In the genomic region with DNA sequence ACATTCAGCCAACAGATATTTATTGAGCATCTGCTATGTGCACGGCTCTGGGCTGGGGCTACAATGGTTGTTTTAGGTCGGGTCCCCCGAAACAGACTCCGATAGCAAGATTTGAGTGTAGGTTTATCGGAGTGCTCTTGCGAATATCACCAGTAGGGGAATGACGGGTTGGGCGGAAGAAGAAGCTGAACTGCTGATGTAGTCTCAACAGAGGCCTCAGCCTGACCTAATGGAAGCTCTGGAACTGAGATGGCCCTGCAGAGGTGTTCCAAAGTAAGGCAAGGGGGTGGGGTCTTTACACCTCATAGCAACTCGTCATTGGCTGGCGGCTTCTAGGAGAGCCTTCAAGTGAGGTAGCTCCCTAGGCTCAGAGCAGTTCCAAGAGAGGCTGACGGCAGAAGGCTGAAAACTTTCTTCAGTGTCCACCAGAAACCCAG, we compare ENCODE assay signal across 11 cellular contexts. TPM values are rescaled to one million over a fixed set of nuclear protein-coding genes. Genes with fewer than 3 reads are reported as not detected.
DNase-seq lines count a peak whose midpoint lies in the region; ATAC-seq, FAIRE-seq and TF ChIP-seq lines count a peak whose summit lies in the region.
"Had no signal": no experiment of that assay in that cellular context is flagged by ENCODE, and none has a peak within 500 bp of the region (broad histone marks: within the 10 kb centered on the region; RNA-seq: fewer than 3 reads in every experiment).

No MANE protein-coding gene starts in this region.

- peak overlapping the region in 10 of 11 experiments; percentile 55 to 80 (median 68); a peak in 11 of 22 replicates for H3K4me2 ChIP-seq in BLaER1 treated with 17β-estradiol and CSF1 and Interleukin-3, amounts not matched to agents 10 nM and 100 nM
- H3K4me2 ChIP-seq in HCT116 (ENCODE audit: low read length), result peak overlapping the region; percentile 91
- peak overlapping the region; percentile 76 for H3K4me2 ChIP-seq in K562 (ENCODE audit: insufficient read depth, low read length)

- POLR2A ChIA-PET in HCT116 (lab: Charles Lee), result interaction anchor here (1.1 kb wide), 1 partner anchor 52 kb away, joined by 6 read pairs; the partner anchor contains the start of gene SRSF6
- POLR2A ChIA-PET in K562 (lab: Yijun Ruan, JAX), result interaction anchor here (0.6 to 1.5 kb wide), 5 partner anchors 9 to 159 kb away, joined by 3 to 11 read pairs (median 5); no protein-coding TSS in a partner anchor

- TF ChIP-seq CTCF in HCT116 (IDR thresholded peaks at IDR 0.05 in 2 of 3, conservative IDR thresholded peaks at IDR 0.05 in 1 of 3; ENCODE audit: borderline replicate concordance in 1 of 3, insufficient read depth in 1 of 3, low read depth in 2 of 3, low read length in 2 of 3) (peak in 2 of 3 experiments; percentile 15 to 28; a peak in 2 of 6 replicates), K562 (IDR thresholded peaks at IDR 0.05 in 2 of 3, conservative IDR thresholded peaks at IDR 0.05 in 1 of 3; ENCODE audit: insufficient read depth in 2 of 3, low read depth in 1 of 3, low read length in 3 of 3) (peak; percentile 14 to 36 (median 25); a peak in 3 of 6 replicates), coronary artery (IDR thresholded peaks at IDR 0.05) (no peak)

- intact Hi-C loops in HCT116 (cut with micrococcal nuclease) (no loop called here), K562 (cut with micrococcal nuclease) (no loop called here), posterior vena cava (cut with DNase I) (no loop called here)

- H3K4me3 ChIP-seq in BLaER1 treated with 17β-estradiol and CSF1 and Interleukin-3, amounts not matched to agents 10 nM and 100 nM, result peak overlapping the region in 7 of 10 experiments; percentile 45 to 63 (median 52); a peak in 7 of 20 replicates
- H3K4me3 ChIP-seq in HCT116 (replicated peaks in 1 of 2; ENCODE audit: low read depth in 1 of 2, low read length in 2 of 2), result peak overlapping the region; percentile 57 to 79
- H3K4me3 ChIP-seq in K562, result peak overlapping the region; percentile 65
- H3K4me3 ChIP-seq in mesodermal cell (ENCODE audit: extremely low read depth, insufficient read depth, low read length, poor library complexity, severe bottlenecking), result peak overlapping the region; percentile 56
- no peak overlapping the region for H3K4me3 ChIP-seq in coronary artery
- H3K4me3 ChIP-seq in HAP-1, result no peak overlapping the region

- RAD21 ChIA-PET in HCT116 (lab: Charles Lee; ENCODE audit: low non-redundant PET in 1 of 2, low total read pairs in 2 of 2, uncharacterized antibody in 2 of 2, unreplicated experiment in 2 of 2), result interaction anchor here in 1 of 2 experiments (0.6 kb wide), 1 partner anchor 198 kb away, joined by 4 read pairs; no protein-coding TSS in a partner anchor

- no peak for TF ChIP-seq EP300 in K562 (IDR thresholded peaks at IDR 0.05; ENCODE audit: low read length)

- ATAC-seq in HCT116 (peak; percentile 31), K562 (peak; percentile 58)

- H2AFZ ChIP-seq in HCT116 (ENCODE audit: low read depth, low read length, poor library complexity, severe bottlenecking) (no peak overlapping the region), K562 (ENCODE audit: low read depth, low read length) (peak overlapping the region; percentile 91)

- DNase-seq in HCT116 (ENCODE audit: low read depth, low spot score) (no peak), K562 (ENCODE audit: extremely low read depth in 1 of 4, low spot score in 3 of 4) (peak; percentile 51 to 58 (median 56)), coronary artery (ENCODE audit: low spot score) (no peak), posterior vena cava (ENCODE audit: low spot score) (no peak), HAP-1 (ENCODE audit: low spot score in 2 of 2) (no peak)
- DNase-seq in stimulated activated CD4-positive, alpha-beta T cell treated with anti-CD3 and anti-CD28 coated beads, Interleukin-15, amount 100 ng/mL, for 24 hours, result no peak
- DNase-seq: left ventricle myocardium superior had no signal

- H3K9me3 ChIP-seq in BLaER1 treated with 17β-estradiol and CSF1 and Interleukin-3, amounts not matched to agents 10 nM and 100 nM (replicated peaks in 1 of 11), result peaks cover 10 to 27% (median 17%) of the 10 kb centered on the region in 11 experiments; a peak in 19 of 22 replicates
- no peaks in the 10 kb centered on the region for H3K9me3 ChIP-seq in HCT116 (ENCODE audit: control insufficient read depth in 1 of 2, insufficient read depth in 1 of 2, low read depth in 1 of 2, low read length in 2 of 2)
- H3K9me3 ChIP-seq in K562 (replicated peaks; ENCODE audit: control insufficient read depth, insufficient read depth, low read depth, low read length), result no peaks in the 10 kb centered on the region
- no peaks in the 10 kb centered on the region for H3K9me3 ChIP-seq in mesodermal cell (ENCODE audit: control insufficient read depth, low read length)
- H3K9me3 ChIP-seq in HAP-1, result no peaks in the 10 kb centered on the region
- H3K9me3 ChIP-seq: transverse colon had no signal

- BruUV-seq in HCT116 (replicated peaks; lab: Mats Ljungman, UMichigan), result no TSS peak
- no TSS peak for BruUV-seq in K562 (replicated peaks; lab: Mats Ljungman, UMichigan)

- H3K27ac ChIP-seq in BLaER1 treated with 17β-estradiol and CSF1 and Interleukin-3, amounts not matched to agents 10 nM and 100 nM, result no peak overlapping the region
- peak overlapping the region; percentile 64 for H3K27ac ChIP-seq in HCT116 (ENCODE audit: low read depth, low read length)
- no peak overlapping the region for H3K27ac ChIP-seq in K562 (ENCODE audit: extremely low read depth, low read depth, low read length)
- no peak overlapping the region for H3K27ac ChIP-seq in mesodermal cell (ENCODE audit: low read depth, low read length, severe bottlenecking)
- no peak overlapping the region for H3K27ac ChIP-seq in coronary artery
- H3K27ac ChIP-seq: transverse colon had no signal

- WGBS in K562 (ENCODE audit: insufficient coverage, low coverage, missing lambda C conversion rate), result 39% methylated on average over 11 of the region's 11 CpGs
- WGBS in mesodermal cell (ENCODE audit: insufficient coverage in 2 of 2), 2 experiments, result 69 to 71% methylated on average over 9 to 11 of the region's 11 CpGs

- TF ChIP-seq POLR2A in HCT116 (IDR thresholded peaks at IDR 0.05; ENCODE audit: borderline replicate concordance, extremely low read depth, insufficient read depth, insufficient read length), result no peak
- no peak for TF ChIP-seq POLR2A in K562 (conservative IDR thresholded peaks at IDR 0.05)

- H4K20me1 ChIP-seq in BLaER1 treated with 17β-estradiol and CSF1 and Interleukin-3, amounts not matched to agents 10 nM and 100 nM, result no peaks in the 10 kb centered on the region
- H4K20me1 ChIP-seq in HCT116 (ENCODE audit: insufficient read depth), result no peaks in the 10 kb centered on the region
- H4K20me1 ChIP-seq in K562 (replicated peaks; ENCODE audit: control insufficient read depth, insufficient read depth, low read length), result no peaks in the 10 kb centered on the region; the same call in 1 of the 2 replicates

- in situ Hi-C loops in K562 (cut with MboI) (no loop called here), HAP-1 (cut with MboI; ENCODE audit: low sequenced_read_pairs) (no loop called here)

- H3K9ac ChIP-seq in BLaER1 treated with 17β-estradiol and CSF1 and Interleukin-3, amounts not matched to agents 10 nM and 100 nM, result no peak overlapping the region
- H3K9ac ChIP-seq in HCT116 (ENCODE audit: low read length), result peak overlapping the region; percentile 68; the same call in 1 of the 2 replicates
- H3K9ac ChIP-seq in K562 (ENCODE audit: insufficient read depth in 1 of 2, low read depth in 2 of 2, low read length in 2 of 2), result peak overlapping the region; percentile 48 to 84; a peak in 3 of 4 replicates

- H3K9me2 ChIP-seq in HCT116 (ENCODE audit: insufficient read depth), result no peaks in the 10 kb centered on the region

- H3K79me2 ChIP-seq in HCT116 (ENCODE audit: insufficient read depth, low read length) (no peaks in the 10 kb centered on the region), K562 (ENCODE audit: control insufficient read depth, insufficient read depth, low read length) (no peaks in the 10 kb centered on the region)

- CTCF ChIA-PET in HCT116 (lab: Charles Lee) (interaction anchor here (0.8 to 1.4 kb wide), 2 partner anchors 21 to 60 kb away, joined by 3 read pairs; no protein-coding TSS in a partner anchor), K562 (lab: Yijun Ruan, JAX; ENCODE audit: low intra/inter-chr PET ratio) (no interaction called here)

- no peaks in the 10 kb centered on the region for H3K36me3 ChIP-seq in BLaER1 treated with 17β-estradiol and CSF1 and Interleukin-3, amounts not matched to agents 10 nM and 100 nM
- no peaks in the 10 kb centered on the region for H3K36me3 ChIP-seq in HCT116 (ENCODE audit: control insufficient read depth in 1 of 2, insufficient read depth in 2 of 2, low read length in 2 of 2)
- H3K36me3 ChIP-seq in K562 (ENCODE audit: control insufficient read depth, insufficient read depth, low read length), result no peaks in the 10 kb centered on the region
- H3K36me3 ChIP-seq in mesodermal cell (ENCODE audit: control insufficient read depth, insufficient read depth, low read length), result no peaks in the 10 kb centered on the region
- no peaks in the 10 kb centered on the region for H3K36me3 ChIP-seq in HAP-1 (replicated peaks)
- H3K36me3 ChIP-seq: transverse colon had no signal

- no peaks in the 10 kb centered on the region for H3K9me1 ChIP-seq in K562 (ENCODE audit: control insufficient read depth, insufficient read depth, low read length)

- no peak for TF ChIP-seq RAD21 in HCT116 (IDR thresholded peaks at IDR 0.05; ENCODE audit: low read depth)
- no peak for TF ChIP-seq RAD21 in K562 (CRISPR knock-in tag; conservative IDR thresholded peaks at IDR 0.05 in 1 of 2, IDR thresholded peaks at IDR 0.05 in 1 of 2)

- peak; percentile 86 for FAIRE-seq in K562 (lab: Jason Lieb, UNC)
- FAIRE-seq: colon had no signal

- H3K4me1 ChIP-seq in BLaER1 treated with 17β-estradiol and CSF1 and Interleukin-3, amounts not matched to agents 10 nM and 100 nM, result peaks cover 0 to 16% (median 5%) of the 10 kb centered on the region in 10 experiments; a peak in 8 of 20 replicates
- H3K4me1 ChIP-seq in HCT116 (ENCODE audit: control insufficient read depth in 1 of 2, insufficient read depth in 2 of 2, low read length in 2 of 2) (peaks cover 12 to 23% of the 10 kb centered on the region in 2 experiments; a peak in 3 of 4 replicates), K562 (replicated peaks in 1 of 2; ENCODE audit: control insufficient read depth in 2 of 2, insufficient read depth in 2 of 2, low read length in 2 of 2) (peaks cover 3 to 22% of the 10 kb centered on the region in 2 experiments; a peak in 3 of 5 replicates), mesodermal cell (ENCODE audit: control insufficient read depth, insufficient read depth, low read length, poor library complexity, severe bottlenecking) (no peaks in the 10 kb centered on the region), HAP-1 (no peaks in the 10 kb centered on the region)

- H3K27me3 ChIP-seq in BLaER1 treated with 17β-estradiol and CSF1 and Interleukin-3, amounts not matched to agents 10 nM and 100 nM, result peaks cover 35 to 54% (median 46%) of the 10 kb centered on the region in 11 experiments
- no peaks in the 10 kb centered on the region for H3K27me3 ChIP-seq in HCT116 (ENCODE audit: insufficient read depth, low read length)
- H3K27me3 ChIP-seq in K562 (ENCODE audit: control insufficient read depth in 2 of 2, insufficient read depth in 2 of 2, low read length in 2 of 2), result peaks cover 12 to 29% of the 10 kb centered on the region in 2 experiments
- H3K27me3 ChIP-seq in HAP-1 (ENCODE audit: low read depth), result no peaks in the 10 kb centered on the region

RNA-seq across cellular contexts. Expression of gene L3MBTL1, which starts 1.1 kb away (rescaled TPM):
- total RNA-seq in HCT116 (2021; ENCODE audit: unreplicated experiment) (21.6 TPM), K562 (2014; rRNA removed) (5.5 and 6.2 TPM in 2 replicates), K562 (2014; rRNA removed; fragmentation: Illumina TruSeq; extraction: Trizol) (3.4 and 4.1 TPM in 2 replicates), K562 (2015; rRNA removed; fragmentation: Illumina TruSeq; extraction: Trizol) (3.2 and 3.4 TPM in 2 replicates), K562 (2021) (6.1 and 9.4 TPM in 2 replicates), posterior vena cava (1 to 10 TPM; 6.7 to 7.1 TPM)
- polyA plus RNA-seq in HCT116 (2012), result 5.6 and 7.1 TPM in 2 replicates
- 96.6 and 129 TPM in 2 replicates for total RNA-seq in K562 (2011; cell fraction: chromatin; rRNA removed; ENCODE audit: low replicate concordance)
- 68.4 and 71.2 TPM in 2 replicates for total RNA-seq in K562 (2011; cell fraction: nucleolus; rRNA removed)
- total RNA-seq in K562 (2011; cell fraction: nucleoplasm; rRNA removed), result 92.8 and 140 TPM in 2 replicates
- polyA plus RNA-seq in K562 (2011; rRNA removed) (10.0 and 18.3 TPM in 2 replicates), K562 (2014; fragmentation: Illumina TruSeq; extraction: Trizol) (4.1 and 4.4 TPM in 2 replicates), K562 (2014; fragmentation: Nextera tagmentation; extraction: Ambion mirVana) (1 to 10 TPM in 1 of 2 experiments, under 1 TPM in 1; 0.77 to 1.1 TPM), K562 (2014; rRNA removed) (7.7 and 7.9 TPM in 2 replicates)
- 4.0 and 5.7 TPM in 2 replicates for polyA plus RNA-seq in K562 (2011; cell fraction: cytosol; rRNA removed)
- polyA plus RNA-seq in K562 (2011; cell fraction: nucleus; rRNA removed), result 87.5 and 104 TPM in 2 replicates
- polyA plus RNA-seq in K562 (2012), result 4.0 and 8.9 TPM in 2 replicates
- polyA minus RNA-seq in K562 (2011; rRNA and poly(A)+ RNA removed), result 13.1 and 17.4 TPM in 2 replicates
- polyA minus RNA-seq in K562 (2011; cell fraction: cytosol; rRNA and poly(A)+ RNA removed), result 2.8 and 3.2 TPM in 2 replicates
- polyA minus RNA-seq in K562 (2011; cell fraction: nucleus; rRNA and poly(A)+ RNA removed), result 28.9 and 38.0 TPM in 2 replicates
- 10.2 TPM for polyA plus RNA-seq in mesodermal cell (2013, experiment 1 of 2)
- 7.9 TPM for polyA plus RNA-seq in mesodermal cell (2013, experiment 2 of 2)

RNA-seq across cellular contexts. Expression of gene SGK2, which starts 50.2 kb away (rescaled TPM):
- total RNA-seq in HCT116 (2021; ENCODE audit: unreplicated experiment), result 2.3 TPM
- polyA plus RNA-seq in HCT116 (2012), result 2.2 TPM in 2 replicates
- 4.3 and 4.4 TPM in 2 replicates for total RNA-seq in K562 (2011; cell fraction: chromatin; rRNA removed; ENCODE audit: low replicate concordance)
- total RNA-seq in K562 (2011; cell fraction: nucleolus; rRNA removed), result 0.83 and 2.8 TPM in 2 replicates
- 4.0 and 6.9 TPM in 2 replicates for total RNA-seq in K562 (2011; cell fraction: nucleoplasm; rRNA removed)
- total RNA-seq in K562 (2014; rRNA removed), result 0.14 and 0.16 TPM in 2 replicates
- total RNA-seq in K562 (2014; rRNA removed; fragmentation: Illumina TruSeq; extraction: Trizol), result 0.07 and 0.13 TPM in 2 replicates
- total RNA-seq in K562 (2015; rRNA removed; fragmentation: Illumina TruSeq; extraction: Trizol), result 0.11 and 0.15 TPM in 2 replicates
- 0.20 and 0.31 TPM in 2 replicates for total RNA-seq in K562 (2021)
- 0.24 and 0.88 TPM in 2 replicates for polyA plus RNA-seq in K562 (2011; rRNA removed)
- polyA plus RNA-seq in K562 (2011; cell fraction: cytosol; rRNA removed), result 0.07 and 0.09 TPM in 2 replicates
- polyA plus RNA-seq in K562 (2011; cell fraction: nucleus; rRNA removed), result 2.7 and 3.1 TPM in 2 replicates
- polyA plus RNA-seq in K562 (2012), result 0.10 and 0.62 TPM in 2 replicates
- polyA plus RNA-seq in K562 (2014; fragmentation: Illumina TruSeq; extraction: Trizol), result 0.15 TPM in 1 of 2 replicates, not detected in the other
- not detected for polyA plus RNA-seq in K562 (2014; fragmentation: Nextera tagmentation; extraction: Ambion mirVana)
- polyA plus RNA-seq in K562 (2014; rRNA removed), result 0.21 and 0.57 TPM in 2 replicates
- polyA minus RNA-seq in K562 (2011; rRNA and poly(A)+ RNA removed), result 0.53 and 1.7 TPM in 2 replicates
- not detected in 2 replicates for polyA minus RNA-seq in K562 (2011; cell fraction: cytosol; rRNA and poly(A)+ RNA removed)
- polyA minus RNA-seq in K562 (2011; cell fraction: nucleus; rRNA and poly(A)+ RNA removed), result 0.54 and 1.1 TPM in 2 replicates
- 1.8 TPM for polyA plus RNA-seq in mesodermal cell (2013, experiment 1 of 2)
- 1.5 TPM for polyA plus RNA-seq in mesodermal cell (2013, experiment 2 of 2)
- total RNA-seq in posterior vena cava, result 1 to 10 TPM in 1 of 2 donors, under 1 TPM in 1; 0.76 to 1.3 TPM

RNA-seq across cellular contexts. Expression of gene SRSF6, which starts 50.9 kb away (rescaled TPM):
- total RNA-seq in HCT116 (2021; ENCODE audit: unreplicated experiment), result 242 TPM
- 106 and 122 TPM in 2 replicates for polyA plus RNA-seq in HCT116 (2012)
- total RNA-seq in K562 (2011; cell fraction: chromatin; rRNA removed; ENCODE audit: low replicate concordance), result 123 and 206 TPM in 2 replicates
- total RNA-seq in K562 (2011; cell fraction: nucleolus; rRNA removed), result 65.5 and 74.5 TPM in 2 replicates
- 119 and 180 TPM in 2 replicates for total RNA-seq in K562 (2011; cell fraction: nucleoplasm; rRNA removed)
- total RNA-seq in K562 (2014; rRNA removed), result 52.4 and 55.6 TPM in 2 replicates
- total RNA-seq in K562 (2014; rRNA removed; fragmentation: Illumina TruSeq; extraction: Trizol), result 73.1 and 81.5 TPM in 2 replicates
- 78.8 and 80.4 TPM in 2 replicates for total RNA-seq in K562 (2015; rRNA removed; fragmentation: Illumina TruSeq; extraction: Trizol)
- total RNA-seq in K562 (2021), result 140 and 141 TPM in 2 replicates
- 86.1 and 138 TPM in 2 replicates for polyA plus RNA-seq in K562 (2011; rRNA removed)
- polyA plus RNA-seq in K562 (2011; cell fraction: cytosol; rRNA removed), result 37.4 and 44.4 TPM in 2 replicates
- 287 and 290 TPM in 2 replicates for polyA plus RNA-seq in K562 (2011; cell fraction: nucleus; rRNA removed)
- 89.0 and 99.0 TPM in 2 replicates for polyA plus RNA-seq in K562 (2012)
- 101 and 117 TPM in 2 replicates for polyA plus RNA-seq in K562 (2014; fragmentation: Illumina TruSeq; extraction: Trizol)
- 100 to 1,000 TPM; 148 to 165 TPM for polyA plus RNA-seq in K562 (2014; fragmentation: Nextera tagmentation; extraction: Ambion mirVana)
- 86.5 and 91.3 TPM in 2 replicates for polyA plus RNA-seq in K562 (2014; rRNA removed)
- 119 and 177 TPM in 2 replicates for polyA minus RNA-seq in K562 (2011; rRNA and poly(A)+ RNA removed)
- polyA minus RNA-seq in K562 (2011; cell fraction: cytosol; rRNA and poly(A)+ RNA removed), result 45.1 and 79.8 TPM in 2 replicates
- 56.4 and 90.7 TPM in 2 replicates for polyA minus RNA-seq in K562 (2011; cell fraction: nucleus; rRNA and poly(A)+ RNA removed)
- 75.5 TPM for polyA plus RNA-seq in mesodermal cell (2013, experiment 1 of 2)
- polyA plus RNA-seq in mesodermal cell (2013, experiment 2 of 2), result 77.8 TPM
- 10 to 100 TPM; 58.5 to 70.4 TPM for total RNA-seq in posterior vena cava

Comparison
In these comparisons a context has a peak if more than half of its experiments do, and no peak if none do; other contexts are left out.
1. H3K4me3 ChIP-seq: peak in BLaER1 treated with 17β-estradiol and CSF1 and Interleukin-3, amounts not matched to agents 10 nM and 100 nM (7 of 10), HCT116 (2 of 2), K562 (single experiment) and mesodermal cell (single experiment); none in coronary artery (single experiment) and HAP-1 (single experiment).
2. H3K9ac ChIP-seq: peak in HCT116 (single experiment) and K562 (2 of 2); none in BLaER1 treated with 17β-estradiol and CSF1 and Interleukin-3, amounts not matched to agents 10 nM and 100 nM (0 of 11).
3. DNase-seq: peak in K562 (4 of 4); none in HCT116 (single experiment), coronary artery (single experiment), posterior vena cava (single experiment), HAP-1 (0 of 2) and stimulated activated CD4-positive, alpha-beta T cell treated with anti-CD3 and anti-CD28 coated beads, Interleukin-15, amount 100 ng/mL, for 24 hours (single experiment).
4. Peak in every context shown above with its lines, with median percentiles within 50 percentile points of each other: H3K4me2 ChIP-seq.